Comparison of ENCODE assay signal across 1 cellular context in the genomic region with DNA sequence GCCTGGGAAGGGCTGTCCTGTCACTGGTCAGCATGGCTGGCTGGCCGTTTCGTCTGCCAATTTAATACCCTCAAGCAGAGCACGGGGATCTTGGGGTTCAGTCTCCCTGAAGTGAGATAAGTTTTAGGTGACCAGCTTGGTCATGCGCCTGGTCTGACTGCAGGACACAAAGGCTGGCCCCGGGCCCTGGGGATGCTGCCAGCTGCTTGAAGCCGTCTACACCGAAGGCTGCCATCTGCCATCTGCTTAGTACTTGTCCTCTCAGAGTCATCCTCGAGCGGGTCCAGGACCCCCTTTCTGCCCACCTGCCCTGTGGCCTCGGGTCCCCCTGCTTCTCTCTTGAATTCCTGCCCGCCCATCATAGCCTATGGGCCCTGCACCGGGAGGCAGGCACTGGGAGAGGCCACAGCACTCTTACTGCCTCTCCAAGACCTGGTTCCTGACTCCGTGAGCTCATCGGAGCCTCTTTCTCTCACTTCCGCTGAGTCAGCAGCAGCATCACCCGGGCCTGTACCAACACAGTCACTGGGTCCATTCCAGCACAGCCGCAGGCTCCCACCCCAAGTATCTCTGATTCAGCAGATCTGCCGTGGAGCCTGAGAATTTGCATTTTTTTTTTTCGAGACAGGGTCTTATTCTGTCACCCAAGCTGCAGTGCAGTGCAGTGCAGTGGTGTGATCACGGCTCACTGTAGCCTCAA.
A peak's percentile ranks its signal among the peaks of the same experiment; 100 is the strongest.
TF ChIP-seq lines count a peak whose summit lies in the region.

No MANE protein-coding gene starts in this region.

TF ChIP-seq in K562, 482 proteins besides CTCF, POLR2A, EP300 and RAD21:
- TF ChIP-seq MAFF (IDR thresholded peaks at IDR 0.05; ENCODE audit: low read length) (peak; percentile 95), NRF1 (conservative IDR thresholded peaks at IDR 0.05 in 1 of 2, IDR thresholded peaks at IDR 0.05 in 1 of 2) (peak; percentile 54 to 63; a peak in 3 of 4 replicates), NFE2 (IDR thresholded peaks at IDR 0.05; ENCODE audit: low read depth) (peak; percentile 79), MAFK (IDR thresholded peaks at IDR 0.05; ENCODE audit: low read length) (peak; percentile 98), SUPT5H (IDR thresholded peaks at IDR 0.05) (no peak), TBP (optimal IDR thresholded peaks at IDR 0.05; ENCODE audit: low read depth, low read length) (no peak), ADNP (tag; IDR thresholded peaks at IDR 0.05) (no peak), MEF2D (tag; conservative IDR thresholded peaks at IDR 0.05; ENCODE audit: low read depth) (no peak), BRD4 (IDR thresholded peaks at IDR 0.05) (no peak), TRIM24 (IDR thresholded peaks at IDR 0.05) (0 out of 4 replicates have a peak, but pooled peaks of 1 of the 2 experiments have one; percentile 24), CBFA2T3 (IDR thresholded peaks at IDR 0.05) (peak; percentile 5; the same call in 1 of the 2 replicates), C11orf30 (IDR thresholded peaks at IDR 0.05; ENCODE audit: low read depth) (peak; percentile 99), PTRF (tag; IDR thresholded peaks at IDR 0.05) (no peak), FOSL1 (tag; conservative IDR thresholded peaks at IDR 0.05) (peak; percentile 82), ATF3 (IDR thresholded peaks at IDR 0.05) (peak; percentile 80), ATF3 (CRISPR knock-in tag; conservative IDR thresholded peaks at IDR 0.05) (no peak), ETV1 (tag; conservative IDR thresholded peaks at IDR 0.05; ENCODE audit: low read depth) (peak; percentile 72), ZNF175 (CRISPR knock-in tag; IDR thresholded peaks at IDR 0.05; ENCODE audit: low read depth) (no peak), POU5F1 (IDR thresholded peaks at IDR 0.05; ENCODE audit: borderline replicate concordance, low read depth, low read length, partially characterized antibody) (no peak), CEBPG (CRISPR knock-in tag; IDR thresholded peaks at IDR 0.05) (no peak), CEBPG (tag; conservative IDR thresholded peaks at IDR 0.05 in 1 of 2, IDR thresholded peaks at IDR 0.05 in 1 of 2) (no peak), RCOR1 (IDR thresholded peaks at IDR 0.05; ENCODE audit: borderline replicate concordance in 1 of 2, low read depth in 2 of 2, low read length in 2 of 2) (peak in 1 of 2 experiments; percentile 77; a peak in 2 of 4 replicates), BCL6 (CRISPR knock-in tag; IDR thresholded peaks at IDR 0.05) (no peak), ZNF12 (CRISPR knock-in tag; IDR thresholded peaks at IDR 0.05) (no peak), MAFG (tag; conservative IDR thresholded peaks at IDR 0.05) (peak; percentile 98), FOXP1 (CRISPR knock-in tag; IDR thresholded peaks at IDR 0.05) (no peak), CREM (IDR thresholded peaks at IDR 0.05; ENCODE audit: low read depth) (peak; percentile 57; the same call in 1 of the 2 replicates), FOXK2 (conservative IDR thresholded peaks at IDR 0.05 in 1 of 2, IDR thresholded peaks at IDR 0.05 in 1 of 2; ENCODE audit: low read depth in 2 of 2) (no peak), RBM39 (optimal IDR thresholded peaks at IDR 0.05; ENCODE audit: low read depth, low read length) (no peak), XRCC4 (IDR thresholded peaks at IDR 0.05; ENCODE audit: extremely low read depth, insufficient read depth, insufficient read length) (no peak), CTBP1 (IDR thresholded peaks at IDR 0.05; ENCODE audit: borderline replicate concordance) (peak; percentile 70), ZNF146 (CRISPR knock-in tag; IDR thresholded peaks at IDR 0.05; ENCODE audit: unreplicated experiment) (no peak), ATF7 (IDR thresholded peaks at IDR 0.05) (peak; percentile 51; the same call in 1 of the 2 replicates), BHLHE40 (IDR thresholded peaks at IDR 0.05; ENCODE audit: low read length) (peak; percentile 14; the same call in 1 of the 2 replicates), BACH1 (tag; IDR thresholded peaks at IDR 0.05) (peak; percentile 89), ZNF316 (IDR thresholded peaks at IDR 0.05) (peak; percentile 99), BMI1 (IDR thresholded peaks at IDR 0.05; ENCODE audit: low read length) (no peak), E2F1 (CRISPR knock-in tag; IDR thresholded peaks at IDR 0.05) (no peak), PRDM10 (IDR thresholded peaks at IDR 0.05; ENCODE audit: partially characterized antibody) (peak; percentile 93), HOXB6 (CRISPR knock-in tag; IDR thresholded peaks at IDR 0.05; ENCODE audit: borderline replicate concordance) (no peak), JUND (IDR thresholded peaks at IDR 0.05; ENCODE audit: borderline replicate concordance, low read depth, low read length) (peak; percentile 69), JUND (tag; IDR thresholded peaks at IDR 0.05; ENCODE audit: borderline replicate concordance, low read depth, low read length) (peak; percentile 37; the same call in 1 of the 3 replicates), JUN (IDR thresholded peaks at IDR 0.05; ENCODE audit: borderline replicate concordance, low read depth, low read length) (peak; percentile 42; the same call in 1 of the 2 replicates), JUN (CRISPR knock-in tag; IDR thresholded peaks at IDR 0.05; ENCODE audit: borderline replicate concordance) (no peak), GABPA (tag; conservative IDR thresholded peaks at IDR 0.05; ENCODE audit: low read depth) (peak; percentile 56)
- TF ChIP-seq, protein P1, sequence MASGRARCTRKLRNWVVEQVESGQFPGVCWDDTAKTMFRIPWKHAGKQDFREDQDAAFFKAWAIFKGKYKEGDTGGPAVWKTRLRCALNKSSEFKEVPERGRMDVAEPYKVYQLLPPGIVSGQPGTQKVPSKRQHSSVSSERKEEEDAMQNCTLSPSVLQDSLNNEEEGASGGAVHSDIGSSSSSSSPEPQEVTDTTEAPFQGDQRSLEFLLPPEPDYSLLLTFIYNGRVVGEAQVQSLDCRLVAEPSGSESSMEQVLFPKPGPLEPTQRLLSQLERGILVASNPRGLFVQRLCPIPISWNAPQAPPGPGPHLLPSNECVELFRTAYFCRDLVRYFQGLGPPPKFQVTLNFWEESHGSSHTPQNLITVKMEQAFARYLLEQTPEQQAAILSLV (tag; IDR thresholded peaks at IDR 0.05): no peak
- TF ChIP-seq, protein P2, sequence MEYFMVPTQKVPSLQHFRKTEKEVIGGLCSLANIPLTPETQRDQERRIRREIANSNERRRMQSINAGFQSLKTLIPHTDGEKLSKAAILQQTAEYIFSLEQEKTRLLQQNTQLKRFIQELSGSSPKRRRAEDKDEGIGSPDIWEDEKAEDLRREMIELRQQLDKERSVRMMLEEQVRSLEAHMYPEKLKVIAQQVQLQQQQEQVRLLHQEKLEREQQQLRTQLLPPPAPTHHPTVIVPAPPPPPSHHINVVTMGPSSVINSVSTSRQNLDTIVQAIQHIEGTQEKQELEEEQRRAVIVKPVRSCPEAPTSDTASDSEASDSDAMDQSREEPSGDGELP (CRISPR knock-in tag; IDR thresholded peaks at IDR 0.05; ENCODE audit: borderline replicate concordance): peak; percentile 23; the same call in 1 of the 2 replicates
